9 cellular contexts compared by ENCODE assay signal in the genomic region with DNA sequence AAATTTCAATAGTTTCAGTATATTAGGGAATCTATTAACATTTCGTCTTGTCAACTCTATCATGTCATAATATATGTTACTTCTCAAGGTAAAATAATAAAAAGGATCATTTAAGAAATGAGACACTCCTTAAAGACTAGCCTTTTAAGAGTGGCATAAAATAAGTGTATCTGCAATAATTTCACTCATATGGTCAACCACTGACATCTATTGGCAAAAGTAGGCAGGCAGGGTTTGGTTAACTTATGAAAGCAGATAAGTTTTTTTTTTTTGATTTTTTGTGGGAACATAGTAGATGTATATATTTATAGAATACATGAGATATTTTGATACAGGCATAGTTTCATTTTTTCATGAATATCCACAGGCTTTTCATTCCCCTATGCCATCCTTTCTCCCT. TPM values are rescaled to one million over a fixed set of nuclear protein-coding genes. Genes with fewer than 3 reads are reported as not detected.
A peak's percentile ranks its signal among the peaks of the same experiment; 100 is the strongest.
DNase-seq lines count a peak whose midpoint lies in the region; FAIRE-seq and TF ChIP-seq lines count a peak whose summit lies in the region.
"Had no signal": no experiment of that assay in that cellular context is flagged by ENCODE, and none has a peak within 500 bp of the region (broad histone marks: within the 10 kb centered on the region; RNA-seq: fewer than 3 reads in every experiment).

No MANE protein-coding gene starts in this region.

- no peak overlapping the region for H3K27ac Mint-ChIP-seq in MCF 10A (ENCODE audit: low read depth, unreplicated experiment)

- H3K27me3 ChIP-seq in breast epithelium, result no peaks in the 10 kb centered on the region
- H3K27me3 ChIP-seq in MG63, result no peaks in the 10 kb centered on the region

- no peaks in the 10 kb centered on the region for H3K4me1 ChIP-seq in breast epithelium

- no peak overlapping the region for H3K27ac ChIP-seq in breast epithelium

- TF ChIP-seq CTCF in MCF 10A (IDR thresholded peaks at IDR 0.05; ENCODE audit: unreplicated experiment) (peak; percentile 73), breast epithelium (IDR thresholded peaks at IDR 0.05) (no peak)

- H3K4me1 Mint-ChIP-seq in MCF 10A (ENCODE audit: insufficient read depth, unreplicated experiment), result no peaks in the 10 kb centered on the region

- CTCF ChIA-PET in MCF 10A (lab: Yijun Ruan, JAX), result interaction anchor here (0.6 to 1.2 kb wide), 11 partner anchors 9 to 1705 kb away, joined by 3 to 10 read pairs (median 3); no protein-coding TSS in a partner anchor

- BruUV-seq in MCF 10A (replicated peaks; lab: Mats Ljungman, UMichigan), result no TSS peak

- H3K9me3 ChIP-seq in breast epithelium (peaks cover 5% of the 10 kb centered on the region in 2 donors), MG63 (no peaks in the 10 kb centered on the region)

- no peaks in the 10 kb centered on the region for H3K27me3 Mint-ChIP-seq in MCF 10A (ENCODE audit: insufficient read depth, unreplicated experiment)

- H3K4me3 ChIP-seq in breast epithelium, result no peak overlapping the region
- no peak overlapping the region for H3K4me3 ChIP-seq in MG63

- H3K9me3 Mint-ChIP-seq in MCF 10A (ENCODE audit: unreplicated experiment), result peaks cover 9% of the 10 kb centered on the region

- H3K36me3 Mint-ChIP-seq in MCF 10A (ENCODE audit: insufficient read depth, unreplicated experiment), result no peaks in the 10 kb centered on the region

- POLR2A ChIA-PET in MCF 10A (lab: Yijun Ruan, JAX), result no interaction called here

- no peak for FAIRE-seq in GM19239 (lab: Jason Lieb, UNC)

- H3K36me3 ChIP-seq in breast epithelium (no peaks in the 10 kb centered on the region), MG63 (no peaks in the 10 kb centered on the region)

- DNase-seq in MCF 10A (ENCODE audit: unreplicated experiment) (peak; percentile 65), breast epithelium (ENCODE audit: low spot score in 2 of 2) (no peak), NOMO-1 (lab: John Stamatoyannopoulos, UW; ENCODE audit: unreplicated experiment in 2 of 2) (peak; percentile 13 to 51), epidermal melanocyte (ENCODE audit: insufficient read length, low spot score) (peak; percentile 17), stromal cell of bone marrow (ENCODE audit: low read depth) (peak; percentile 45), OCI-M2 (lab: John Stamatoyannopoulos, UW; ENCODE audit: unreplicated experiment) (no peak), GM19239 (ENCODE audit: insufficient read length, low spot score) (no peak), MG63 (no peak)

- intact Hi-C loops in MCF 10A (cut with micrococcal nuclease) (loop anchor here (1.0 to 10.0 kb wide), 5 partner anchors 135 to 1874 kb away; no protein-coding TSS in a partner anchor), breast epithelium (cut with DNase I; ENCODE audit: low total_unique reads) (no loop called here)

- TF ChIP-seq POLR2A in breast epithelium (IDR thresholded peaks at IDR 0.05), result no peak

- no peak overlapping the region for H3K4me3 Mint-ChIP-seq in MCF 10A (ENCODE audit: unreplicated experiment)

RNA-seq across cellular contexts. Expression of gene RGS21, which starts 5.5 kb away (rescaled TPM):
- total RNA-seq in MCF 10A (2022) (not detected in 2 replicates), breast epithelium (not detected)
- total RNA-seq in MG63 (2014; rRNA removed; shearing (Covaris generic); ENCODE audit: low replicate concordance), result not detected in 2 replicates
- total RNA-seq: Daoy had no signal

Comparison
In these comparisons a context has a peak if more than half of its experiments do, and no peak if none do; other contexts are left out.
1. DNase-seq: peak in MCF 10A (single experiment), NOMO-1 (2 of 2), epidermal melanocyte (single experiment) and stromal cell of bone marrow (single experiment); none in breast epithelium (0 of 2), OCI-M2 (single experiment), GM19239 (single experiment) and MG63 (single experiment).